Comparison of ENCODE assay signal across 21 cellular contexts in the genomic region with DNA sequence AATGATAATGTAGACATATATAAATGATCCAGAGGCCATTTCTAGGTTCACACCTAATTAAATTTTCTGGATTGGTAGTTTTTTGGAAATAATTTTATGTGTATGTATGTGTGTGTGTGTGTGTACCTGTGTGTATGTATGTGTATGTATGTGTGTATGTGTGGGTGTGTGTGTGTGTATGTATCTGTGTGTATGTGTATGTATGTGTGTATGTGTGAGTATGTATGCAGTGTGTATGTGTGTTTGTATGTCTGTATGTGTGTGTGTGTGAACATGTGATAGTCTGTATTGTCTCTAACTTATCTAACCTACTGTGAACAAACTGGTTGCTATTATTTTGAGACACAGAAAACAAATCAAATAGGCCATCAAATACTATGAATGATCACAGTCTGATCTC.
DNase-seq lines count a peak whose midpoint lies in the region; ATAC-seq, FAIRE-seq and TF ChIP-seq lines count a peak whose summit lies in the region.
"Had no signal": no experiment of that assay in that cellular context is flagged by ENCODE, and none has a peak within 500 bp of the region (broad histone marks: within the 10 kb centered on the region; RNA-seq: fewer than 3 reads in every experiment).

No MANE protein-coding gene starts in this region.

- TF ChIP-seq EP300 in H1 (IDR thresholded peaks at IDR 0.05; ENCODE audit: borderline replicate concordance in 1 of 2, low read depth in 2 of 2, low read length in 2 of 2) = no peak

- H3K79me2 ChIP-seq in H1 (ENCODE audit: control insufficient read depth in 1 of 2, insufficient read depth in 2 of 2, low read length in 2 of 2) = no peaks in the 10 kb centered on the region

- no peak overlapping the region for H3K4me2 ChIP-seq in H1 (ENCODE audit: insufficient read depth in 1 of 2, low read depth in 2 of 2, low read length in 2 of 2)
- H3K4me2 ChIP-seq: BLaER1, GM23338 had no signal

- H3K23me2 ChIP-seq in H1 (ENCODE audit: low read depth, low read length) = peaks cover 2% of the 10 kb centered on the region; the same call in 1 of the 2 replicates

- H4K5ac ChIP-seq in H1 (ENCODE audit: insufficient read length, low read depth, low read length) = no peak overlapping the region

- no peak overlapping the region for H3K4me3 ChIP-seq in HEK293 (ENCODE audit: low read depth, low read length)
- H3K4me3 ChIP-seq in H1 (ENCODE audit: extremely low read depth in 1 of 4, insufficient read depth in 2 of 4, low read depth in 3 of 4, low read length in 4 of 4) = no peak overlapping the region
- H3K4me3 ChIP-seq: BLaER1, GM23338 had no signal

- H2BK5ac ChIP-seq in H1 (ENCODE audit: low read depth, low read length) = no peak overlapping the region

- no peaks in the 10 kb centered on the region for H3K27me3 Mint-ChIP-seq in WTC11 (ENCODE audit: low read depth)
- H3K27me3 Mint-ChIP-seq: CD4-positive, CD25-positive, alpha-beta regulatory T cell had no signal

- H3K9ac ChIP-seq in H1 (replicated peaks in 1 of 4; ENCODE audit: extremely low read depth in 1 of 4, low read depth in 3 of 4, low read length in 3 of 4) = no peak overlapping the region
- H3K9ac ChIP-seq: BLaER1 had no signal

- no peaks in the 10 kb centered on the region for H3K9me3 Mint-ChIP-seq in WTC11
- H3K9me3 Mint-ChIP-seq: CD8-positive, alpha-beta T cell; GM23338 had no signal

- peaks cover 2% of the 10 kb centered on the region; the same call in 1 of the 2 replicates for H3K4me1 ChIP-seq in HEK293 (ENCODE audit: control insufficient read depth, insufficient read depth, low read length)
- peaks cover 0 to 10% (median 2%) of the 10 kb centered on the region in 4 experiments; a peak in 2 of 7 replicates for H3K4me1 ChIP-seq in H1 (replicated peaks in 1 of 4; ENCODE audit: control insufficient read depth in 3 of 4, insufficient read depth in 4 of 4, low read length in 3 of 4)
- H3K4me1 ChIP-seq: BLaER1, Caco-2 had no signal

- H3K9me3 ChIP-seq in HEK293 (ENCODE audit: control insufficient read depth, insufficient read depth, low read depth, low read length) (no peaks in the 10 kb centered on the region), H1 (ENCODE audit: insufficient read depth in 2 of 2, low read depth in 1 of 2, low read length in 1 of 2) (no peaks in the 10 kb centered on the region)
- H3K9me3 ChIP-seq: BLaER1, Caco-2 had no signal

- no peak overlapping the region for H3K23ac ChIP-seq in H1 (ENCODE audit: insufficient read length)

- H3K27ac ChIP-seq in HEK293 (ENCODE audit: extremely low read depth, low read depth, low read length) (no peak overlapping the region), H1 (ENCODE audit: low read depth, low read length) (no peak overlapping the region)
- H3K27ac ChIP-seq: 22Rv1, BLaER1, C4-2B had no signal

- H4K20me1 ChIP-seq in H1 (replicated peaks in 1 of 2; ENCODE audit: control insufficient read depth in 1 of 2, insufficient read depth in 2 of 2, low read length in 2 of 2) = peaks cover 0 to 2% of the 10 kb centered on the region in 2 experiments
- H4K20me1 ChIP-seq: BLaER1 had no signal

- H3K79me1 ChIP-seq in H1 (ENCODE audit: low read depth, low read length) = no peaks in the 10 kb centered on the region

- H2AK5ac ChIP-seq in H1 (ENCODE audit: low read depth, low read length) = no peak overlapping the region

- no peaks in the 10 kb centered on the region for H3K36me3 Mint-ChIP-seq in WTC11
- H3K36me3 Mint-ChIP-seq: CD4-positive, CD25-positive, alpha-beta regulatory T cell; CD8-positive, alpha-beta T cell had no signal

- H4K91ac ChIP-seq in H1 (replicated peaks; ENCODE audit: insufficient read length, low read length) = peak overlapping the region; percentile 80

- no peaks in the 10 kb centered on the region for H3K27me3 ChIP-seq in H1 (replicated peaks in 1 of 4; ENCODE audit: control insufficient read depth in 3 of 4, extremely low read depth in 1 of 4, insufficient read depth in 3 of 4, low read length in 3 of 4)
- H3K27me3 ChIP-seq: BLaER1 had no signal

- H3K4me1 Mint-ChIP-seq in WTC11 = peaks cover 22% of the 10 kb centered on the region
- H3K4me1 Mint-ChIP-seq: B cell; CD4-positive, CD25-positive, alpha-beta regulatory T cell had no signal

- no peak overlapping the region for H3K27ac Mint-ChIP-seq in WTC11
- H3K27ac Mint-ChIP-seq: B cell; CD4-positive, CD25-positive, alpha-beta regulatory T cell; CD8-positive, alpha-beta T cell; GM23338 had no signal

- no peak for TF ChIP-seq RAD21 in H1 (IDR thresholded peaks at IDR 0.05 in 1 of 2, conservative IDR thresholded peaks at IDR 0.05 in 1 of 2; ENCODE audit: low read depth in 2 of 2, low read length in 2 of 2)

- TF ChIP-seq CTCF in HEK293 (tag by site-specific recombination; IDR thresholded peaks at IDR 0.05) (no peak), H1 (IDR thresholded peaks at IDR 0.05; ENCODE audit: control extremely low read depth in 1 of 3, insufficient read depth in 1 of 3, low read depth in 1 of 3, low read length in 3 of 3) (no peak), WTC11 (IDR thresholded peaks at IDR 0.05) (no peak)

- no peak overlapping the region for H2BK15ac ChIP-seq in H1 (ENCODE audit: low read length)

- POLR2A ChIA-PET in HEK293 (lab: Yijun Ruan, JAX) (no interaction called here), H1 (lab: Charles Lee; ENCODE audit: partially characterized antibody) (no interaction called here), WTC11 (lab: Charles Lee) (no interaction called here)

- no peak overlapping the region; the same call in 1 of the 2 replicates for H4K8ac ChIP-seq in H1 (ENCODE audit: extremely low read depth, insufficient read depth, low read length)

- no peaks in the 10 kb centered on the region for H3K36me3 ChIP-seq in HEK293 (ENCODE audit: control insufficient read depth in 2 of 2, insufficient read depth in 1 of 2, low read length in 2 of 2)
- no peaks in the 10 kb centered on the region; a peak in 1 of 8 replicates for H3K36me3 ChIP-seq in H1 (ENCODE audit: control insufficient read depth in 2 of 4, insufficient read depth in 4 of 4, low read length in 3 of 4)
- H3K36me3 ChIP-seq: BLaER1 had no signal

- TF ChIP-seq POLR2A in GM12891 (IDR thresholded peaks at IDR 0.05; ENCODE audit: low read depth, low read length) (no peak), H1 (IDR thresholded peaks at IDR 0.05; ENCODE audit: control extremely low read depth in 1 of 2, low read depth in 2 of 2, low read length in 2 of 2) (no peak)

- no peak overlapping the region for H3K18ac ChIP-seq in H1 (ENCODE audit: extremely low read depth, low read length)

- H3K56ac ChIP-seq in H1 (replicated peaks; ENCODE audit: insufficient read length, low read depth, low read length) = peak overlapping the region; percentile 92

- H2AFZ ChIP-seq in H1 (ENCODE audit: low read length) = no peak overlapping the region
- H2AFZ ChIP-seq: GM23338 had no signal

- no peak for ATAC-seq in HG02610 (IDR thresholded peaks at IDR 0.05; ENCODE audit: unreplicated experiment)
- ATAC-seq in WTC11 = no peak
- ATAC-seq: CD8-positive, alpha-beta T cell; GM23338 had no signal

- H3K4ac ChIP-seq in H1 (replicated peaks; ENCODE audit: insufficient read length, low read depth, low read length) = no peak overlapping the region

- no peak overlapping the region for H2BK20ac ChIP-seq in H1 (ENCODE audit: low read length)

- CTCF ChIA-PET in HEK293 (lab: Yijun Ruan, JAX) = no interaction called here
- CTCF ChIA-PET in H1 (lab: Charles Lee; ENCODE audit: partially characterized antibody) = no interaction called here
- CTCF ChIA-PET in WTC11 (lab: Charles Lee) = no interaction called here

- FAIRE-seq in GM12891 (lab: Jason Lieb, UNC) = peak; percentile 13
- no peak for FAIRE-seq in H1 (lab: Jason Lieb, UNC)
- FAIRE-seq: A204.1, G401.6, GM18507, H54 had no signal

- H2BK12ac ChIP-seq in H1 (ENCODE audit: low read depth, low read length) = no peak overlapping the region

- H3K14ac ChIP-seq in H1 (ENCODE audit: insufficient read length) = no peak overlapping the region

- DNase-seq in GM12891 (ENCODE audit: insufficient read length, low spot score) (no peak), H1 (ENCODE audit: low read depth in 1 of 2, low spot score in 2 of 2) (no peak), WTC11 (ENCODE audit: low spot score) (no peak), NCI-H2107 (lab: John Stamatoyannopoulos, UW) (no peak)
- DNase-seq: Caco-2; CD4-positive, CD25-positive, alpha-beta regulatory T cell; CD8-positive, alpha-beta T cell; DMS153; DND-41; HCEC 1CT had no signal

- no peak overlapping the region for H3K4me3 Mint-ChIP-seq in WTC11
- H3K4me3 Mint-ChIP-seq: B cell; CD4-positive, CD25-positive, alpha-beta regulatory T cell; CD8-positive, alpha-beta T cell; GM23338 had no signal

- no peak overlapping the region for H2BK120ac ChIP-seq in H1 (replicated peaks; ENCODE audit: low read depth, low read length)

TF ChIP-seq in GM12891, 5 proteins besides CTCF, POLR2A, EP300 and RAD21:
- no peak for TF ChIP-seq TAF1 (IDR thresholded peaks at IDR 0.05; ENCODE audit: low read depth, low read length)
- no peak for TF ChIP-seq POLR2AphosphoS5 (IDR thresholded peaks at IDR 0.05; ENCODE audit: low read depth, low read length)
- TF ChIP-seq PAX5 (IDR thresholded peaks at IDR 0.05; ENCODE audit: insufficient read depth, low read length, severe bottlenecking) = no peak
- TF ChIP-seq SPI1 (IDR thresholded peaks at IDR 0.05; ENCODE audit: low read depth, low read length) = no peak
- no peak for TF ChIP-seq POU2F2 (IDR thresholded peaks at IDR 0.05; ENCODE audit: low read depth, low read length)
TF ChIP-seq in GM12891: peak in this region for 0.

TF ChIP-seq in H1, 55 proteins besides CTCF, POLR2A, EP300 and RAD21 (continues in another document):
- TF ChIP-seq EZH2 (IDR thresholded peaks at IDR 0.05; ENCODE audit: low read depth, low read length, severe bottlenecking) (no peak), POU5F1 (IDR thresholded peaks at IDR 0.05; ENCODE audit: low read depth, low read length) (no peak)

TF ChIP-seq in WTC11, 78 proteins besides CTCF, POLR2A, EP300 and RAD21 (continues in another document):
- TF ChIP-seq, protein P1, sequence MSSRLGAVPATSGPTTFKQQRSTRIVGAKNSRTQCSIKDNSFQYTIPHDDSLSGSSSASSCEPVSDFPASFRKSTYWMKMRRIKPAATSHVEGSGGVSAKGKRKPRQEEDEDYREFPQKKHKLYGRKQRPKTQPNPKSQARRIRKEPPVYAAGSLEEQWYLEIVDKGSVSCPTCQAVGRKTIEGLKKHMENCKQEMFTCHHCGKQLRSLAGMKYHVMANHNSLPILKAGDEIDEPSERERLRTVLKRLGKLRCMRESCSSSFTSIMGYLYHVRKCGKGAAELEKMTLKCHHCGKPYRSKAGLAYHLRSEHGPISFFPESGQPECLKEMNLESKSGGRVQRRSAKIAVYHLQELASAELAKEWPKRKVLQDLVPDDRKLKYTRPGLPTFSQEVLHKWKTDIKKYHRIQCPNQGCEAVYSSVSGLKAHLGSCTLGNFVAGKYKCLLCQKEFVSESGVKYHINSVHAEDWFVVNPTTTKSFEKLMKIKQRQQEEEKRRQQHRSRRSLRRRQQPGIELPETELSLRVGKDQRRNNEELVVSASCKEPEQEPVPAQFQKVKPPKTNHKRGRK (CRISPR knock-in tag; IDR thresholded peaks at IDR 0.05; ENCODE audit: borderline replicate concordance) = no peak
